In genomic region chr13:60384911-60385310, GRCh38 we compare ENCODE assay signal across 2 cellular contexts.
A peak's percentile ranks its signal among the peaks of the same experiment; 100 is the strongest.
TF ChIP-seq lines count a peak whose summit lies in the region.

No MANE protein-coding gene starts in this region.

TF ChIP-seq in A549, 52 proteins besides CTCF, POLR2A, EP300 and RAD21 (continued from another document):
- TF ChIP-seq MAZ (IDR thresholded peaks at IDR 0.05; ENCODE audit: borderline replicate concordance, low read depth, low read length) (no peak), HES2 (IDR thresholded peaks at IDR 0.05) (no peak), KDM1A (IDR thresholded peaks at IDR 0.05; ENCODE audit: low read depth) (no peak), JUN (IDR thresholded peaks at IDR 0.05) (no peak), MAFK (IDR thresholded peaks at IDR 0.05; ENCODE audit: partially characterized antibody) (peak; percentile 51), CBX2 (IDR thresholded peaks at IDR 0.05; ENCODE audit: borderline replicate concordance, low read depth) (no peak)

TF ChIP-seq in SK-N-SH treated with all-trans-retinoic acid at 6 μM for 48 hours, 23 proteins besides CTCF, POLR2A, EP300 and RAD21 (continued from another document):
- TF ChIP-seq CSRNP3 (CRISPR knock-in tag; IDR thresholded peaks at IDR 0.05): no peak
- no peak for TF ChIP-seq CREB5 (CRISPR knock-in tag; IDR thresholded peaks at IDR 0.05; ENCODE audit: low read depth)
- no peak for TF ChIP-seq POU6F1 (CRISPR knock-in tag; IDR thresholded peaks at IDR 0.05; ENCODE audit: borderline replicate concordance, low read depth)
- no peak for TF ChIP-seq GLIS3 (CRISPR knock-in tag; IDR thresholded peaks at IDR 0.05)
